Comparison of ENCODE assay signal across 21 cellular contexts in genomic region chr2:175054340-175054739, GRCh38. TPM values are rescaled to one million over a fixed set of nuclear protein-coding genes. Genes with fewer than 3 reads are reported as not detected.
DNase-seq lines count a peak whose midpoint lies in the region; ATAC-seq, FAIRE-seq and TF ChIP-seq lines count a peak whose summit lies in the region.
"Had no signal": no experiment of that assay in that cellular context is flagged by ENCODE, and none has a peak within 500 bp of the region (broad histone marks: within the 10 kb centered on the region; RNA-seq: fewer than 3 reads in every experiment).

No MANE protein-coding gene starts in this region.

- no peak for TF ChIP-seq POLR2A in K562 (conservative IDR thresholded peaks at IDR 0.05)

- H3K9me3 Mint-ChIP-seq in CD8-positive, alpha-beta memory T cell = no peaks in the 10 kb centered on the region
- H3K9me3 Mint-ChIP-seq: CD8-positive, alpha-beta T cell had no signal

- ATAC-seq in GM18868 (IDR thresholded peaks at IDR 0.05; ENCODE audit: unreplicated experiment) (peak; percentile 77), HG02884 (IDR thresholded peaks at IDR 0.05; ENCODE audit: unreplicated experiment) (peak; percentile 70), K562 (0 out of 3 replicates have a peak, but pooled peaks have one; percentile 43), HG03460 (IDR thresholded peaks at IDR 0.05; ENCODE audit: unreplicated experiment) (no peak)
- ATAC-seq: CD8-positive, alpha-beta T cell; HCT116 had no signal

- no peak for TF ChIP-seq EP300 in K562 (IDR thresholded peaks at IDR 0.05; ENCODE audit: low read length)

- H3K27me3 ChIP-seq in K562 (ENCODE audit: control insufficient read depth in 2 of 2, insufficient read depth in 2 of 2, low read length in 2 of 2) = no peaks in the 10 kb centered on the region
- no peaks in the 10 kb centered on the region for H3K27me3 ChIP-seq in CD8-positive, alpha-beta memory T cell (ENCODE audit: insufficient read depth, low read length, poor library complexity, severe bottlenecking)
- H3K27me3 ChIP-seq: BLaER1 treated with 17β-estradiol and CSF1 and Interleukin-3, amounts not matched to agents 10 nM and 100 nM had no signal

- no peaks in the 10 kb centered on the region for H3K79me2 ChIP-seq in K562 (ENCODE audit: control insufficient read depth, insufficient read depth, low read length)

- CTCF ChIA-PET in K562 (lab: Yijun Ruan, JAX; ENCODE audit: low intra/inter-chr PET ratio) = no interaction called here
- CTCF ChIA-PET in CD8-positive, alpha-beta memory T cell (lab: Charles Lee) = no interaction called here

- H3K4me1 Mint-ChIP-seq in CD8-positive, alpha-beta memory T cell = no peaks in the 10 kb centered on the region
- H3K4me1 Mint-ChIP-seq: B cell had no signal

- POLR2A ChIA-PET in K562 (lab: Yijun Ruan, JAX) = no interaction called here
- POLR2A ChIA-PET in CD8-positive, alpha-beta memory T cell (lab: Charles Lee) = no interaction called here

- no peak for FAIRE-seq in K562 (lab: Jason Lieb, UNC)
- FAIRE-seq: GM12891 had no signal

- H2AFZ ChIP-seq in K562 (ENCODE audit: low read depth, low read length) = no peak overlapping the region

- no peak for TF ChIP-seq RAD21 in K562 (CRISPR knock-in tag; conservative IDR thresholded peaks at IDR 0.05 in 1 of 2, IDR thresholded peaks at IDR 0.05 in 1 of 2)

- H3K4me2 ChIP-seq in K562 (ENCODE audit: insufficient read depth, low read length) = no peak overlapping the region
- H3K4me2 ChIP-seq: BLaER1 treated with 17β-estradiol and CSF1 and Interleukin-3, amounts not matched to agents 10 nM and 100 nM; KMS-11 had no signal

- no peaks in the 10 kb centered on the region for H3K9me1 ChIP-seq in K562 (ENCODE audit: control insufficient read depth, insufficient read depth, low read length)

- intact Hi-C loops in K562 (cut with micrococcal nuclease) = no loop called here

- WGBS in K562 (ENCODE audit: insufficient coverage, low coverage, missing lambda C conversion rate) = 72% methylated on average over 4 of the region's 4 CpGs

- peaks cover 0 to 1% of the 10 kb centered on the region in 2 donors for H3K27me3 Mint-ChIP-seq in CD8-positive, alpha-beta memory T cell
- H3K27me3 Mint-ChIP-seq: B cell had no signal

- no peaks in the 10 kb centered on the region for H3K9me3 ChIP-seq in K562 (replicated peaks; ENCODE audit: control insufficient read depth, insufficient read depth, low read depth, low read length)
- H3K9me3 ChIP-seq in CD8-positive, alpha-beta memory T cell (ENCODE audit: low read length) = no peaks in the 10 kb centered on the region

- DNase-seq in GM13976 (ENCODE audit: low spot score) (peak; percentile 27), K562 (ENCODE audit: extremely low read depth in 1 of 4, low spot score in 3 of 4) (no peak), NCI-H2081 (lab: John Stamatoyannopoulos, UW) (no peak)
- DNase-seq in CD8-positive, alpha-beta memory T cell = no peak
- DNase-seq: CD8-positive, alpha-beta T cell; COR-L47; DMS 273 treated with DMSO at 0.1 percent for 48 hours; DMS53; DND-41; EL; GOT3; H7 had no signal

- no peak overlapping the region for H3K27ac Mint-ChIP-seq in CD8-positive, alpha-beta memory T cell
- H3K27ac Mint-ChIP-seq: B cell; CD8-positive, alpha-beta T cell had no signal

- no peak for TF ChIP-seq CTCF in GM13976 (IDR thresholded peaks at IDR 0.05; ENCODE audit: borderline replicate concordance, control extremely low read depth, extremely low read depth, insufficient read depth, missing control alignments)
- no peak for TF ChIP-seq CTCF in K562 (IDR thresholded peaks at IDR 0.05 in 2 of 3, conservative IDR thresholded peaks at IDR 0.05 in 1 of 3; ENCODE audit: insufficient read depth in 2 of 3, low read depth in 1 of 3, low read length in 3 of 3)

- 0 out of 3 replicates have a peak, but pooled peaks cover 4% of the 10 kb centered on the region for H3K36me3 ChIP-seq in K562 (ENCODE audit: control insufficient read depth, insufficient read depth, low read length)
- no peaks in the 10 kb centered on the region for H3K36me3 ChIP-seq in CD8-positive, alpha-beta memory T cell (ENCODE audit: insufficient read depth, low read length)

- in situ Hi-C loops in GM13976 (cut with MboI; ENCODE audit: low sequenced_read_pairs, unreplicated experiment) (no loop called here), K562 (cut with MboI) (no loop called here)

- no peak overlapping the region for H3K4me3 ChIP-seq in K562
- H3K4me3 ChIP-seq in CD8-positive, alpha-beta memory T cell (ENCODE audit: low read length) = no peak overlapping the region
- H3K4me3 ChIP-seq: BLaER1 treated with 17β-estradiol and CSF1 and Interleukin-3, amounts not matched to agents 10 nM and 100 nM had no signal

- no peaks in the 10 kb centered on the region for H3K4me1 ChIP-seq in K562 (replicated peaks in 1 of 2; ENCODE audit: control insufficient read depth in 2 of 2, insufficient read depth in 2 of 2, low read length in 2 of 2)
- H3K4me1 ChIP-seq in CD8-positive, alpha-beta memory T cell (ENCODE audit: insufficient read depth, low read length) = no peaks in the 10 kb centered on the region

- H4K20me1 ChIP-seq in K562 (replicated peaks; ENCODE audit: control insufficient read depth, insufficient read depth, low read length) = no peaks in the 10 kb centered on the region
- H4K20me1 ChIP-seq: BLaER1 treated with 17β-estradiol and CSF1 and Interleukin-3, amounts not matched to agents 10 nM and 100 nM had no signal

- H3K9ac ChIP-seq in K562 (ENCODE audit: insufficient read depth in 1 of 2, low read depth in 2 of 2, low read length in 2 of 2) = no peak overlapping the region
- H3K9ac ChIP-seq: BLaER1 treated with 17β-estradiol and CSF1 and Interleukin-3, amounts not matched to agents 10 nM and 100 nM; KMS-11 had no signal

- H3K27ac ChIP-seq in K562 (ENCODE audit: extremely low read depth, low read depth, low read length) = no peak overlapping the region
- H3K27ac ChIP-seq in CD8-positive, alpha-beta memory T cell (ENCODE audit: low read depth, low read length) = no peak overlapping the region
- H3K27ac ChIP-seq: BLaER1 treated with 17β-estradiol and CSF1 and Interleukin-3, amounts not matched to agents 10 nM and 100 nM; KMS-11 had no signal

- peaks cover 10 to 14% (median 10%) of the 10 kb centered on the region in 3 donors for H3K36me3 Mint-ChIP-seq in CD8-positive, alpha-beta memory T cell

- no peak overlapping the region for H3K4me3 Mint-ChIP-seq in CD8-positive, alpha-beta memory T cell
- H3K4me3 Mint-ChIP-seq: B cell; CD8-positive, alpha-beta T cell had no signal

- no TSS peak for BruUV-seq in K562 (replicated peaks; lab: Mats Ljungman, UMichigan)

TF ChIP-seq in K562, 482 proteins besides CTCF, POLR2A, EP300 and RAD21:
- no peak for TF ChIP-seq L3MBTL2 (IDR thresholded peaks at IDR 0.05)
- no peak for TF ChIP-seq ZNF695 (CRISPR knock-in tag; IDR thresholded peaks at IDR 0.05)
- TF ChIP-seq ZNF436 (CRISPR knock-in tag; IDR thresholded peaks at IDR 0.05) = no peak
- no peak for TF ChIP-seq SNIP1 (IDR thresholded peaks at IDR 0.05; ENCODE audit: low read depth)
- no peak for TF ChIP-seq POLR2AphosphoS5 (IDR thresholded peaks at IDR 0.05; ENCODE audit: control insufficient read depth, insufficient read depth, low read depth, low read length)
- no peak for TF ChIP-seq ETV1 (tag; conservative IDR thresholded peaks at IDR 0.05; ENCODE audit: low read depth)
- no peak for TF ChIP-seq ATF1 (CRISPR knock-in tag; IDR thresholded peaks at IDR 0.05)
- TF ChIP-seq ATF1 (tag; IDR thresholded peaks at IDR 0.05) = no peak
- no peak for TF ChIP-seq GTF2E2 (tag; IDR thresholded peaks at IDR 0.05)
- no peak for TF ChIP-seq RBFOX2 (IDR thresholded peaks at IDR 0.05; ENCODE audit: low read depth, low read length)
- TF ChIP-seq TFAM (CRISPR knock-in tag; conservative IDR thresholded peaks at IDR 0.05) = no peak
- no peak for TF ChIP-seq TGIF2 (CRISPR knock-in tag; IDR thresholded peaks at IDR 0.05)
- no peak for TF ChIP-seq DNMT1 (IDR thresholded peaks at IDR 0.05)

RNA-seq across cellular contexts. Expression of gene CHN1, which starts 49.2 kb away (rescaled TPM):
- 0.40 and 0.60 TPM in 2 replicates for total RNA-seq in K562 (2011; cell fraction: chromatin; rRNA removed; ENCODE audit: low replicate concordance)
- total RNA-seq in K562 (2011; cell fraction: nucleolus; rRNA removed) = not detected in 2 replicates
- 0.99 TPM in 1 of 2 replicates, not detected in the other for total RNA-seq in K562 (2011; cell fraction: nucleoplasm; rRNA removed)
- total RNA-seq in K562 (2014; rRNA removed) = 0.32 and 0.37 TPM in 2 replicates
- 0.67 and 0.87 TPM in 2 replicates for total RNA-seq in K562 (2014; rRNA removed; fragmentation: Illumina TruSeq; extraction: Trizol)
- 1.6 and 2.0 TPM in 2 replicates for total RNA-seq in K562 (2015; rRNA removed; fragmentation: Illumina TruSeq; extraction: Trizol)
- total RNA-seq in K562 (2021) = 0.94 and 1.4 TPM in 2 replicates
- polyA plus RNA-seq in K562 (2011; rRNA removed) = 0.64 and 1.2 TPM in 2 replicates
- polyA plus RNA-seq in K562 (2011; cell fraction: cytosol; rRNA removed) = 0.57 and 0.71 TPM in 2 replicates
- polyA plus RNA-seq in K562 (2011; cell fraction: nucleus; rRNA removed) = 0.67 and 1.2 TPM in 2 replicates
- 0.80 and 1.2 TPM in 2 replicates for polyA plus RNA-seq in K562 (2012)
- 0.54 and 1.5 TPM in 2 replicates for polyA plus RNA-seq in K562 (2014; fragmentation: Illumina TruSeq; extraction: Trizol)
- under 1 TPM; 0.39 to 0.70 TPM for polyA plus RNA-seq in K562 (2014; fragmentation: Nextera tagmentation; extraction: Ambion mirVana)
- polyA plus RNA-seq in K562 (2014; rRNA removed) = 0.17 and 1.8 TPM in 2 replicates
- polyA minus RNA-seq in K562 (2011; rRNA and poly(A)+ RNA removed) = 1.5 and 2.5 TPM in 2 replicates
- polyA minus RNA-seq in K562 (2011; cell fraction: cytosol; rRNA and poly(A)+ RNA removed) = 1.6 TPM in 1 of 2 replicates, not detected in the other
- polyA minus RNA-seq in K562 (2011; cell fraction: nucleus; rRNA and poly(A)+ RNA removed) = 0.89 and 1.3 TPM in 2 replicates
- total RNA-seq in CD8-positive, alpha-beta memory T cell = 10 to 100 TPM; 18.4 to 22.1 TPM
- polyA plus RNA-seq in CD8-positive, alpha-beta memory T cell = 13.1 TPM
- total RNA-seq: HT-29 had no signal

Comparison
In these comparisons a context has a peak if more than half of its experiments do, and no peak if none do; other contexts are left out.
1. RNA of gene CHN1, which starts 49.2 kb away (total RNA-seq): 18.4 to 22.1 TPM in CD8-positive, alpha-beta memory T cell; 0.32 to 2.0 TPM in K562; every median in the first group is over 4 times any median in the second.